In genomic region chr11:74170694-74171629, GRCh38 we compare ENCODE assay signal across 1 cellular context.
TF ChIP-seq lines count a peak whose summit lies in the region.

Gene C2CD3 (minus strand): TSS chr11:74171002. CDS start chr11:74170792, 210 bp downstream.
Gene PPME1 (plus strand): TSS chr11:74171289. CDS start chr11:74171422, 133 bp downstream.

TF ChIP-seq in K562, 482 proteins besides CTCF, POLR2A, EP300 and RAD21 (continued from another document and continues in another):
- TF ChIP-seq THAP12 (CRISPR knock-in tag; IDR thresholded peaks at IDR 0.05) (peak; percentile 87), PHB (CRISPR knock-in tag; IDR thresholded peaks at IDR 0.05) (no peak), TEAD2 (tag; IDR thresholded peaks at IDR 0.05) (no peak), ZBED1 (IDR thresholded peaks at IDR 0.05) (peak; percentile 86; the same call in 1 of the 2 replicates), FOXP4 (CRISPR knock-in tag; IDR thresholded peaks at IDR 0.05; ENCODE audit: borderline replicate concordance) (0 out of 2 replicates have a peak, but pooled peaks have one; percentile 41), PML (IDR thresholded peaks at IDR 0.05; ENCODE audit: low read length) (peak; percentile 80), HDAC1 (IDR thresholded peaks at IDR 0.05) (peak in 1 of 2 experiments; percentile 70; a peak in 2 of 4 replicates), SMAD1 (IDR thresholded peaks at IDR 0.05; ENCODE audit: low read depth, low read length, partially characterized antibody) (peak; percentile 56), RBBP5 (IDR thresholded peaks at IDR 0.05; ENCODE audit: borderline replicate concordance, insufficient read depth, low read length, poor library complexity, severe bottlenecking) (peak; percentile 64), KAT7 (CRISPR knock-in tag; IDR thresholded peaks at IDR 0.05; ENCODE audit: borderline replicate concordance) (peak; percentile 83; the same call in 1 of the 2 replicates), ETS1 (conservative IDR thresholded peaks at IDR 0.05; ENCODE audit: control insufficient read depth, low read depth, low read length) (peak; percentile 70; the same call in 1 of the 2 replicates), MAZ (CRISPR knock-in tag; conservative IDR thresholded peaks at IDR 0.05 in 1 of 2, IDR thresholded peaks at IDR 0.05 in 1 of 2) (peak; percentile 61 to 72; a peak in 3 of 4 replicates), SAP30 (IDR thresholded peaks at IDR 0.05; ENCODE audit: borderline replicate concordance, insufficient read depth, low read depth, low read length, poor library complexity, severe bottlenecking) (peak; percentile 31), SREBF2 (CRISPR knock-in tag; IDR thresholded peaks at IDR 0.05) (no peak), ZNF445 (CRISPR knock-in tag; IDR thresholded peaks at IDR 0.05; ENCODE audit: low read depth) (no peak), RB1 (IDR thresholded peaks at IDR 0.05; ENCODE audit: low read depth) (peak; percentile 51; the same call in 1 of the 2 replicates), GTF2E2 (tag; IDR thresholded peaks at IDR 0.05) (peak; percentile 57; the same call in 1 of the 2 replicates), NEUROD1 (IDR thresholded peaks at IDR 0.05; ENCODE audit: borderline replicate concordance, low read depth, low read length, partially characterized antibody) (peak; percentile 63), FOXJ3 (CRISPR knock-in tag; IDR thresholded peaks at IDR 0.05) (no peak), USF1 (CRISPR knock-in tag; IDR thresholded peaks at IDR 0.05) (peak; percentile 55), NR2F6 (CRISPR knock-in tag; IDR thresholded peaks at IDR 0.05) (no peak), CTBP1 (IDR thresholded peaks at IDR 0.05; ENCODE audit: borderline replicate concordance) (peak; percentile 80), ZMIZ1 (IDR thresholded peaks at IDR 0.05; ENCODE audit: low read depth in 2 of 2, low read length in 2 of 2) (0 out of 4 replicates have a peak, but pooled peaks of 1 of the 2 experiments have one; percentile 25), NKRF (IDR thresholded peaks at IDR 0.05; ENCODE audit: borderline replicate concordance) (peak; percentile 82), ZNF407 (IDR thresholded peaks at IDR 0.05; ENCODE audit: low read depth) (peak; percentile 89), COPS2 (conservative IDR thresholded peaks at IDR 0.05) (no peak), ARHGAP35 (IDR thresholded peaks at IDR 0.05; ENCODE audit: partially characterized antibody) (no peak), CEBPG (CRISPR knock-in tag; IDR thresholded peaks at IDR 0.05) (peak; percentile 50; the same call in 1 of the 2 replicates), CEBPG (tag; conservative IDR thresholded peaks at IDR 0.05 in 1 of 2, IDR thresholded peaks at IDR 0.05 in 1 of 2) (no peak), NR2C2 (CRISPR knock-in tag; IDR thresholded peaks at IDR 0.05) (peak; percentile 78; the same call in 1 of the 2 replicates), NR2C2 (tag; IDR thresholded peaks at IDR 0.05) (peak; percentile 97), RNF2 (IDR thresholded peaks at IDR 0.05) (peak; percentile 51; the same call in 1 of the 2 replicates), ZNF830 (CRISPR knock-in tag; IDR thresholded peaks at IDR 0.05) (no peak), TAF1 (IDR thresholded peaks at IDR 0.05; ENCODE audit: control insufficient read depth, extremely low read depth, insufficient read depth, low read length, severe bottlenecking) (peak; percentile 70)
